ENCODE assay signal across 8 cellular contexts in the genomic region with DNA sequence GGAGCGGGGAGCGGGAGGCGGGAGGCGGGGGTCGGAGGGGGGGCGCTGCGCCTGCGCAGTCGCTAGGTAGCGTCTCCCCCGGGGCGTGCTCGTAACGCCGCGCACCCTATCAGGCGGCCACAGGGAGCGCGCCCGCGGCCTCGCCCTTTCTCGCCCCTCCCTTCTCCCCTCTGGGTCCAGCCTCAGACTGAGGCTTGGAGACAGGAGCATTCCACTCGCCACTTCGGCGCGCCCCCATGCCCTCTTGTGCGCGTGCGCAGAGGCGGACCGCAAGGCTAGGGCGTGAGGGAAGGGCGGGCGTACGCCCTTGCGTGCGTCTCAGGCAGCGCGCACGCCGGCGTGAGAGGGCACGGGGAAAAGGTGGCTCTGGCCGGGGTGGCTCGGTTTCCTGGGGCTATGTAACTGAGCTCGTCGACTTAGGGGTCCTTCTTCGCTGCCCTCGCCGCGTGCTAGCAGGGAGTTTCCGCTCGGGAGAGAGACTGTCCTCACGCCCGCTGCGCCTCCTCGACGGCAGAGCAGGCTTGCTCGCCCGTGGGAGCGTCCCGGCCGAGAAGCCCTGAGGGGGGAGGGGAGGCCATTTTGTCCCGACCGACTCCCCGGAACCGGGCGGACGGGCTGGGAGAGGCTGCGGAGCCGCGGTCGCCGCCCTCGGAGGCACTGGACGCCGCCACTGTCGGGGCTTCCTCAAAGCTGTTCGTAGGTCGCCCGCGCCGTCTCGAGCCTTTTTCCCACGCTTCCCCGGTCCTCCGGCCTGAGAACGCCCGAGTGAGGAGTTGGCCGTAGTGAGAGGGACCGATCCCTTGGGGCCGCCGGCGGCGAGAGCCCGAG. TPM values are rescaled to one million over a fixed set of nuclear protein-coding genes. Genes with fewer than 3 reads are reported as not detected.
DNase-seq lines count a peak whose midpoint lies in the region; ATAC-seq and TF ChIP-seq lines count a peak whose summit lies in the region.

A gene (plus strand): TSS at position 316 of the 828 bp plus-strand sequence. CDS start 525 bp downstream, outside the sequence.

- H3K4me3 ChIP-seq in kidney epithelial cell (ENCODE audit: low read depth, low read length), result peak within 1 kb of the TSS; percentile 88

- H3K27me3 ChIP-seq in kidney epithelial cell (ENCODE audit: control insufficient read depth, insufficient read depth, low read length), result no peaks in the 10 kb centered on the region

- H3K36me3 ChIP-seq in kidney epithelial cell (ENCODE audit: control insufficient read depth, insufficient read depth, low read length), result no peaks in the 10 kb centered on the region

- ATAC-seq in HG03432 (IDR thresholded peaks at IDR 0.05; ENCODE audit: unreplicated experiment), result peak; percentile 91

- no peak for TF ChIP-seq CTCF in kidney epithelial cell (IDR thresholded peaks at IDR 0.05; ENCODE audit: insufficient read depth, low read length, poor library complexity, severe bottlenecking)

- peak; percentile 95 for TF ChIP-seq POLR2A in GM19099 (IDR thresholded peaks at IDR 0.05; ENCODE audit: extremely low read depth, insufficient read length, low read depth)

- peak; percentile 98 for DNase-seq in AG20443 (ENCODE audit: low spot score)
- DNase-seq in NCI-H510A (lab: John Stamatoyannopoulos, UW), result peak; percentile 97
- peak; percentile 99 for DNase-seq in activated CD4-positive, alpha-beta T cell treated with anti-CD3 and anti-CD28 coated beads for 1 hour
- DNase-seq in cerebellum (ENCODE audit: low spot score), result peak; percentile 98
- peak; percentile 93 for DNase-seq in kidney epithelial cell (ENCODE audit: low read depth)
- DNase-seq in stimulated activated CD4-positive, alpha-beta T cell treated with anti-CD3 and anti-CD28 coated beads, Interleukin-15, amount 100 ng/mL, for 48 hours (ENCODE audit: low read depth in 2 of 2), result peak; percentile 98 to 99

RNA-seq across cellular contexts. Expression of the gene that starts here (rescaled TPM):
- total RNA-seq in cerebellum (106 TPM), kidney epithelial cell (183 and 201 TPM in 2 replicates)

Comparison
In these comparisons a context has a peak if more than half of its experiments do, and no peak if none do; other contexts are left out.
1. Peak in every context shown above with its lines: DNase-seq, ATAC-seq and H3K4me3 ChIP-seq.